1 cellular context compared by ENCODE assay signal in the genomic region with DNA sequence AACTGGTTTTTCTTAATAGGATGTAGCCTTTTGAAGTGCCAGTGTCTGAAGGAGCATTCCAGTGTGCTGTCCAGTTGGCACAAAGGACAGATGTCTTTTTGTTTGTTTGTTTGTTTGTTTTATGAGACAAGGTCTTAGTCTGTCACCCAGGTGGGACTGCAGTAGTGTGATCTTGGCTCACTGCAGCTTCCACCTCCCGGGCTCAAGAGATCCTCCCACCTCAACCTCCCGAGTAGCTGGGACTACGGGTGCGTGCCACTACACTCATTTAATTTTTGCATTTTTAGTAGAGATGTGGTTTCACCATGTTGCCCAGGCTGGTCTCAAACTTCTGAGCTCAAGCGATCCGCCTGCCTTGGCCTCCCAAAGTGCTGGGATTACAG.
TF ChIP-seq lines count a peak whose summit lies in the region.

No MANE protein-coding gene starts in this region.

TF ChIP-seq in WTC11, 78 proteins besides CTCF, POLR2A, EP300 and RAD21:
- no peak for TF ChIP-seq ARID4B (CRISPR knock-in tag; IDR thresholded peaks at IDR 0.05; ENCODE audit: borderline replicate concordance)
- TF ChIP-seq USF1 (CRISPR knock-in tag; IDR thresholded peaks at IDR 0.05) = no peak
- no peak for TF ChIP-seq MXD4 (CRISPR knock-in tag; IDR thresholded peaks at IDR 0.05; ENCODE audit: borderline replicate concordance)
- no peak for TF ChIP-seq SMAD4 (CRISPR knock-in tag; IDR thresholded peaks at IDR 0.05)
- TF ChIP-seq KAT7 (CRISPR knock-in tag; IDR thresholded peaks at IDR 0.05; ENCODE audit: borderline replicate concordance) = no peak
- no peak for TF ChIP-seq HMGXB4 (CRISPR knock-in tag; IDR thresholded peaks at IDR 0.05)
- TF ChIP-seq MYBL2 (CRISPR knock-in tag; IDR thresholded peaks at IDR 0.05) = no peak
- no peak for TF ChIP-seq NFATC4 (CRISPR knock-in tag; IDR thresholded peaks at IDR 0.05)
- TF ChIP-seq ZBTB43 (CRISPR knock-in tag; IDR thresholded peaks at IDR 0.05) = no peak
- TF ChIP-seq MLX (CRISPR knock-in tag; IDR thresholded peaks at IDR 0.05) = no peak
- no peak for TF ChIP-seq EMX1 (CRISPR knock-in tag; IDR thresholded peaks at IDR 0.05)
- TF ChIP-seq JAZF1 (CRISPR knock-in tag; IDR thresholded peaks at IDR 0.05) = no peak
- no peak for TF ChIP-seq ZNF281 (CRISPR knock-in tag; IDR thresholded peaks at IDR 0.05)
- no peak for TF ChIP-seq NFYB (CRISPR knock-in tag; conservative IDR thresholded peaks at IDR 0.05; ENCODE audit: low read depth)
- TF ChIP-seq ZNF425 (CRISPR knock-in tag; conservative IDR thresholded peaks at IDR 0.05) = no peak
